Comparison of ENCODE assay signal across 1 cellular context in the genomic region with DNA sequence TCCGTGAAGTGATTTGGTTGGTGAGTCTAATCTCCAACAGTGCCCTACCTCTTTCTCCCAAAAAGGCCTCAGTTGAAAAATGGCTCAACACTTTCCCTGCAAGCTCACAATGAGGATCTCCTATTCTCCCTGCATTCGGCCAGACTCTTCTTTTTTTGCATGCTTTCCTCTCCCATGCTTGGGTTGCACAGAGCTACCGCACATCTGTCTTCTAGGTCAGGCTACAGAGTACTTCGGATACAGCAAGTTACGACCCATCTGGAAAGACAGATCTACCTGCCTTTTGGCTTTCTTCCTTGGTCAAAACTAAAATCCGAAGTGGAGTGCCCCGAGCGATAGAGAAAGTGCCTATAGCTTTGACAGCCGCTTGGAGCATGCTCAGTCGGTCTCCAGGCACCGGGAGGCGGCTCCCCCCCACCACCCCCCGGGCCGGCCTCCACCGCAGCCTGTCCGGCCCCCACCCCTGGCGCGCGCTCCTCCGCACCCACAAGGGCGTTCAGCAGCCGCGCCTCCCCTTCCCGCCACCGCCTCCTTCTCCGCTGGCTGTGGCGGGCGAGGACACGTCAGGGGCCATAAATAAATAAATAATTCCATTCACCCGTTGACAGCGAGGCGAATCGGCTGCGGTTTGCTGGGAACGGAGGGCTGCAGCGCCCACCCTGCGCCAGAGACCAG.
TF ChIP-seq lines count a peak whose summit lies in the region.

A gene with protein sequence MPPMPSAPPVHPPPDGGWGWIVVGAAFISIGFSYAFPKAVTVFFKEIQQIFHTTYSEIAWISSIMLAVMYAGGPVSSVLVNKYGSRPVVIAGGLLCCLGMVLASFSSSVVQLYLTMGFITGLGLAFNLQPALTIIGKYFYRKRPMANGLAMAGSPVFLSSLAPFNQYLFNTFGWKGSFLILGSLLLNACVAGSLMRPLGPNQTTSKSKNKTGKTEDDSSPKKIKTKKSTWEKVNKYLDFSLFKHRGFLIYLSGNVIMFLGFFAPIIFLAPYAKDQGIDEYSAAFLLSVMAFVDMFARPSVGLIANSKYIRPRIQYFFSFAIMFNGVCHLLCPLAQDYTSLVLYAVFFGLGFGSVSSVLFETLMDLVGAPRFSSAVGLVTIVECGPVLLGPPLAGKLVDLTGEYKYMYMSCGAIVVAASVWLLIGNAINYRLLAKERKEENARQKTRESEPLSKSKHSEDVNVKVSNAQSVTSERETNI (plus strand): TSS at position 473 of the 675 bp plus-strand sequence. CDS start 108,773 bp downstream, outside the sequence.

TF ChIP-seq in H1, 55 proteins besides CTCF, POLR2A, EP300 and RAD21:
- TF ChIP-seq BACH1 (IDR thresholded peaks at IDR 0.05; ENCODE audit: low read length) (no peak), NANOG (IDR thresholded peaks at IDR 0.05; ENCODE audit: insufficient read depth, low read depth, low read length, poor library complexity, severe bottlenecking) (no peak), TAF7 (optimal IDR thresholded peaks at IDR 0.05; ENCODE audit: borderline replicate concordance, low read depth, low read length) (peak; percentile 51), SP1 (IDR thresholded peaks at IDR 0.05; ENCODE audit: low read depth, low read length) (0 out of 2 replicates have a peak, but pooled peaks have one; percentile 38), TAF1 (IDR thresholded peaks at IDR 0.05; ENCODE audit: low read depth, low read length) (peak; percentile 87), PHF8 (conservative IDR thresholded peaks at IDR 0.05; ENCODE audit: low read depth, low read length) (no peak), RFX5 (IDR thresholded peaks at IDR 0.05; ENCODE audit: borderline replicate concordance, low read depth, low read length) (no peak), CBX5 (IDR thresholded peaks at IDR 0.05; ENCODE audit: low read depth, low read length) (no peak), SUZ12 (IDR thresholded peaks at IDR 0.05; ENCODE audit: low read length) (peak; percentile 8; the same call in 1 of the 2 replicates), CHD1 (IDR thresholded peaks at IDR 0.05; ENCODE audit: low read depth, low read length) (no peak), KDM4A (IDR thresholded peaks at IDR 0.05; ENCODE audit: low read depth, low read length, severe bottlenecking) (no peak), CTBP2 (IDR thresholded peaks at IDR 0.05; ENCODE audit: borderline replicate concordance, insufficient read depth, insufficient read length, low read length) (no peak), SAP30 (IDR thresholded peaks at IDR 0.05; ENCODE audit: insufficient read depth, insufficient replicate concordance, low read length) (no peak), TCF12 (IDR thresholded peaks at IDR 0.05; ENCODE audit: low read depth, low read length) (no peak), MAFK (IDR thresholded peaks at IDR 0.05; ENCODE audit: low read depth, low read length) (no peak), YY1 (IDR thresholded peaks at IDR 0.05; ENCODE audit: low read depth, low read length) (no peak), TBP (IDR thresholded peaks at IDR 0.05; ENCODE audit: low read depth, low read length) (peak; percentile 59), RXRA (IDR thresholded peaks at IDR 0.05; ENCODE audit: insufficient read depth, low read depth, low read length) (no peak), TEAD4 (IDR thresholded peaks at IDR 0.05; ENCODE audit: low read depth, low read length) (no peak), FOSL1 (IDR thresholded peaks at IDR 0.05; ENCODE audit: insufficient read depth, low read depth, low read length) (no peak), POLR2AphosphoS5 (IDR thresholded peaks at IDR 0.05; ENCODE audit: low read depth, low read length) (no peak), SRF (IDR thresholded peaks at IDR 0.05; ENCODE audit: low read depth, low read length) (no peak), EGR1 (IDR thresholded peaks at IDR 0.05; ENCODE audit: borderline replicate concordance, low read depth, low read length) (no peak), SP2 (IDR thresholded peaks at IDR 0.05; ENCODE audit: low read length) (no peak), HDAC2 (IDR thresholded peaks at IDR 0.05; ENCODE audit: borderline replicate concordance in 1 of 2, low read depth in 2 of 2, low read length in 2 of 2) (no peak), NRF1 (IDR thresholded peaks at IDR 0.05; ENCODE audit: low read depth, low read length) (no peak), ZNF274 (IDR thresholded peaks at IDR 0.05; ENCODE audit: borderline replicate concordance, extremely low read depth, low read length) (no peak), GTF2F1 (IDR thresholded peaks at IDR 0.05; ENCODE audit: borderline replicate concordance, low read depth, low read length) (no peak), POU5F1 (IDR thresholded peaks at IDR 0.05; ENCODE audit: low read depth, low read length) (no peak), CBX8 (IDR thresholded peaks at IDR 0.05; ENCODE audit: borderline replicate concordance, low read depth, low read length) (no peak), BRCA1 (IDR thresholded peaks at IDR 0.05; ENCODE audit: low read depth, low read length) (no peak), SP4 (IDR thresholded peaks at IDR 0.05; ENCODE audit: low read length) (no peak), KDM5A (IDR thresholded peaks at IDR 0.05; ENCODE audit: low read length) (no peak), KDM1A (IDR thresholded peaks at IDR 0.05; ENCODE audit: borderline replicate concordance, low read length) (no peak), CHD2 (IDR thresholded peaks at IDR 0.05; ENCODE audit: low read length) (no peak), JUND (IDR thresholded peaks at IDR 0.05; ENCODE audit: low read length) (no peak), SIN3A (conservative IDR thresholded peaks at IDR 0.05 in 1 of 2, IDR thresholded peaks at IDR 0.05 in 1 of 2; ENCODE audit: low read depth in 1 of 2, low read length in 2 of 2) (peak in 1 of 2 experiments; percentile 85; a peak in 1 of 4 replicates), RBBP5 (IDR thresholded peaks at IDR 0.05; ENCODE audit: borderline replicate concordance, low read depth, low read length) (no peak), CREB1 (IDR thresholded peaks at IDR 0.05) (no peak), HDAC6 (IDR thresholded peaks at IDR 0.05; ENCODE audit: low read depth, low read length) (no peak), RNF2 (IDR thresholded peaks at IDR 0.05; ENCODE audit: borderline replicate concordance, low read depth, low read length, missing control alignments, poor library complexity, severe bottlenecking) (no peak)
- TF ChIP-seq, protein P1, sequence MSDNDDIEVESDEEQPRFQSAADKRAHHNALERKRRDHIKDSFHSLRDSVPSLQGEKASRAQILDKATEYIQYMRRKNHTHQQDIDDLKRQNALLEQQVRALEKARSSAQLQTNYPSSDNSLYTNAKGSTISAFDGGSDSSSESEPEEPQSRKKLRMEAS (IDR thresholded peaks at IDR 0.05) = no peak
- TF ChIP-seq, protein P2, sequence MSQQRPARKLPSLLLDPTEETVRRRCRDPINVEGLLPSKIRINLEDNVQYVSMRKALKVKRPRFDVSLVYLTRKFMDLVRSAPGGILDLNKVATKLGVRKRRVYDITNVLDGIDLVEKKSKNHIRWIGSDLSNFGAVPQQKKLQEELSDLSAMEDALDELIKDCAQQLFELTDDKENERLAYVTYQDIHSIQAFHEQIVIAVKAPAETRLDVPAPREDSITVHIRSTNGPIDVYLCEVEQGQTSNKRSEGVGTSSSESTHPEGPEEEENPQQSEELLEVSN (IDR thresholded peaks at IDR 0.05) = no peak; the same call in 1 of the 2 replicates
- TF ChIP-seq, protein P3, sequence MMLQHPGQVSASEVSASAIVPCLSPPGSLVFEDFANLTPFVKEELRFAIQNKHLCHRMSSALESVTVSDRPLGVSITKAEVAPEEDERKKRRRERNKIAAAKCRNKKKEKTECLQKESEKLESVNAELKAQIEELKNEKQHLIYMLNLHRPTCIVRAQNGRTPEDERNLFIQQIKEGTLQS (IDR thresholded peaks at IDR 0.05; ENCODE audit: insufficient read depth, low read depth, low read length) = no peak
- TF ChIP-seq, protein P4, sequence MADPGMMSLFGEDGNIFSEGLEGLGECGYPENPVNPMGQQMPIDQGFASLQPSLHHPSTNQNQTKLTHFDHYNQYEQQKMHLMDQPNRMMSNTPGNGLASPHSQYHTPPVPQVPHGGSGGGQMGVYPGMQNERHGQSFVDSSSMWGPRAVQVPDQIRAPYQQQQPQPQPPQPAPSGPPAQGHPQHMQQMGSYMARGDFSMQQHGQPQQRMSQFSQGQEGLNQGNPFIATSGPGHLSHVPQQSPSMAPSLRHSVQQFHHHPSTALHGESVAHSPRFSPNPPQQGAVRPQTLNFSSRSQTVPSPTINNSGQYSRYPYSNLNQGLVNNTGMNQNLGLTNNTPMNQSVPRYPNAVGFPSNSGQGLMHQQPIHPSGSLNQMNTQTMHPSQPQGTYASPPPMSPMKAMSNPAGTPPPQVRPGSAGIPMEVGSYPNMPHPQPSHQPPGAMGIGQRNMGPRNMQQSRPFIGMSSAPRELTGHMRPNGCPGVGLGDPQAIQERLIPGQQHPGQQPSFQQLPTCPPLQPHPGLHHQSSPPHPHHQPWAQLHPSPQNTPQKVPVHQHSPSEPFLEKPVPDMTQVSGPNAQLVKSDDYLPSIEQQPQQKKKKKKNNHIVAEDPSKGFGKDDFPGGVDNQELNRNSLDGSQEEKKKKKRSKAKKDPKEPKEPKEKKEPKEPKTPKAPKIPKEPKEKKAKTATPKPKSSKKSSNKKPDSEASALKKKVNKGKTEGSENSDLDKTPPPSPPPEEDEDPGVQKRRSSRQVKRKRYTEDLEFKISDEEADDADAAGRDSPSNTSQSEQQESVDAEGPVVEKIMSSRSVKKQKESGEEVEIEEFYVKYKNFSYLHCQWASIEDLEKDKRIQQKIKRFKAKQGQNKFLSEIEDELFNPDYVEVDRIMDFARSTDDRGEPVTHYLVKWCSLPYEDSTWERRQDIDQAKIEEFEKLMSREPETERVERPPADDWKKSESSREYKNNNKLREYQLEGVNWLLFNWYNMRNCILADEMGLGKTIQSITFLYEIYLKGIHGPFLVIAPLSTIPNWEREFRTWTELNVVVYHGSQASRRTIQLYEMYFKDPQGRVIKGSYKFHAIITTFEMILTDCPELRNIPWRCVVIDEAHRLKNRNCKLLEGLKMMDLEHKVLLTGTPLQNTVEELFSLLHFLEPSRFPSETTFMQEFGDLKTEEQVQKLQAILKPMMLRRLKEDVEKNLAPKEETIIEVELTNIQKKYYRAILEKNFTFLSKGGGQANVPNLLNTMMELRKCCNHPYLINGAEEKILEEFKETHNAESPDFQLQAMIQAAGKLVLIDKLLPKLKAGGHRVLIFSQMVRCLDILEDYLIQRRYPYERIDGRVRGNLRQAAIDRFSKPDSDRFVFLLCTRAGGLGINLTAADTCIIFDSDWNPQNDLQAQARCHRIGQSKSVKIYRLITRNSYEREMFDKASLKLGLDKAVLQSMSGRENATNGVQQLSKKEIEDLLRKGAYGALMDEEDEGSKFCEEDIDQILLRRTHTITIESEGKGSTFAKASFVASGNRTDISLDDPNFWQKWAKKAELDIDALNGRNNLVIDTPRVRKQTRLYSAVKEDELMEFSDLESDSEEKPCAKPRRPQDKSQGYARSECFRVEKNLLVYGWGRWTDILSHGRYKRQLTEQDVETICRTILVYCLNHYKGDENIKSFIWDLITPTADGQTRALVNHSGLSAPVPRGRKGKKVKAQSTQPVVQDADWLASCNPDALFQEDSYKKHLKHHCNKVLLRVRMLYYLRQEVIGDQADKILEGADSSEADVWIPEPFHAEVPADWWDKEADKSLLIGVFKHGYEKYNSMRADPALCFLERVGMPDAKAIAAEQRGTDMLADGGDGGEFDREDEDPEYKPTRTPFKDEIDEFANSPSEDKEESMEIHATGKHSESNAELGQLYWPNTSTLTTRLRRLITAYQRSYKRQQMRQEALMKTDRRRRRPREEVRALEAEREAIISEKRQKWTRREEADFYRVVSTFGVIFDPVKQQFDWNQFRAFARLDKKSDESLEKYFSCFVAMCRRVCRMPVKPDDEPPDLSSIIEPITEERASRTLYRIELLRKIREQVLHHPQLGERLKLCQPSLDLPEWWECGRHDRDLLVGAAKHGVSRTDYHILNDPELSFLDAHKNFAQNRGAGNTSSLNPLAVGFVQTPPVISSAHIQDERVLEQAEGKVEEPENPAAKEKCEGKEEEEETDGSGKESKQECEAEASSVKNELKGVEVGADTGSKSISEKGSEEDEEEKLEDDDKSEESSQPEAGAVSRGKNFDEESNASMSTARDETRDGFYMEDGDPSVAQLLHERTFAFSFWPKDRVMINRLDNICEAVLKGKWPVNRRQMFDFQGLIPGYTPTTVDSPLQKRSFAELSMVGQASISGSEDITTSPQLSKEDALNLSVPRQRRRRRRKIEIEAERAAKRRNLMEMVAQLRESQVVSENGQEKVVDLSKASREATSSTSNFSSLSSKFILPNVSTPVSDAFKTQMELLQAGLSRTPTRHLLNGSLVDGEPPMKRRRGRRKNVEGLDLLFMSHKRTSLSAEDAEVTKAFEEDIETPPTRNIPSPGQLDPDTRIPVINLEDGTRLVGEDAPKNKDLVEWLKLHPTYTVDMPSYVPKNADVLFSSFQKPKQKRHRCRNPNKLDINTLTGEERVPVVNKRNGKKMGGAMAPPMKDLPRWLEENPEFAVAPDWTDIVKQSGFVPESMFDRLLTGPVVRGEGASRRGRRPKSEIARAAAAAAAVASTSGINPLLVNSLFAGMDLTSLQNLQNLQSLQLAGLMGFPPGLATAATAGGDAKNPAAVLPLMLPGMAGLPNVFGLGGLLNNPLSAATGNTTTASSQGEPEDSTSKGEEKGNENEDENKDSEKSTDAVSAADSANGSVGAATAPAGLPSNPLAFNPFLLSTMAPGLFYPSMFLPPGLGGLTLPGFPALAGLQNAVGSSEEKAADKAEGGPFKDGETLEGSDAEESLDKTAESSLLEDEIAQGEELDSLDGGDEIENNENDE (IDR thresholded peaks at IDR 0.05; ENCODE audit: insufficient replicate concordance, low read length) = no peak
- TF ChIP-seq, protein P5, sequence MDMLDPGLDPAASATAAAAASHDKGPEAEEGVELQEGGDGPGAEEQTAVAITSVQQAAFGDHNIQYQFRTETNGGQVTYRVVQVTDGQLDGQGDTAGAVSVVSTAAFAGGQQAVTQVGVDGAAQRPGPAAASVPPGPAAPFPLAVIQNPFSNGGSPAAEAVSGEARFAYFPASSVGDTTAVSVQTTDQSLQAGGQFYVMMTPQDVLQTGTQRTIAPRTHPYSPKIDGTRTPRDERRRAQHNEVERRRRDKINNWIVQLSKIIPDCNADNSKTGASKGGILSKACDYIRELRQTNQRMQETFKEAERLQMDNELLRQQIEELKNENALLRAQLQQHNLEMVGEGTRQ (IDR thresholded peaks at IDR 0.05; ENCODE audit: low read length) = no peak
